Comparison of ENCODE assay signal across 1 cellular context in the genomic region with DNA sequence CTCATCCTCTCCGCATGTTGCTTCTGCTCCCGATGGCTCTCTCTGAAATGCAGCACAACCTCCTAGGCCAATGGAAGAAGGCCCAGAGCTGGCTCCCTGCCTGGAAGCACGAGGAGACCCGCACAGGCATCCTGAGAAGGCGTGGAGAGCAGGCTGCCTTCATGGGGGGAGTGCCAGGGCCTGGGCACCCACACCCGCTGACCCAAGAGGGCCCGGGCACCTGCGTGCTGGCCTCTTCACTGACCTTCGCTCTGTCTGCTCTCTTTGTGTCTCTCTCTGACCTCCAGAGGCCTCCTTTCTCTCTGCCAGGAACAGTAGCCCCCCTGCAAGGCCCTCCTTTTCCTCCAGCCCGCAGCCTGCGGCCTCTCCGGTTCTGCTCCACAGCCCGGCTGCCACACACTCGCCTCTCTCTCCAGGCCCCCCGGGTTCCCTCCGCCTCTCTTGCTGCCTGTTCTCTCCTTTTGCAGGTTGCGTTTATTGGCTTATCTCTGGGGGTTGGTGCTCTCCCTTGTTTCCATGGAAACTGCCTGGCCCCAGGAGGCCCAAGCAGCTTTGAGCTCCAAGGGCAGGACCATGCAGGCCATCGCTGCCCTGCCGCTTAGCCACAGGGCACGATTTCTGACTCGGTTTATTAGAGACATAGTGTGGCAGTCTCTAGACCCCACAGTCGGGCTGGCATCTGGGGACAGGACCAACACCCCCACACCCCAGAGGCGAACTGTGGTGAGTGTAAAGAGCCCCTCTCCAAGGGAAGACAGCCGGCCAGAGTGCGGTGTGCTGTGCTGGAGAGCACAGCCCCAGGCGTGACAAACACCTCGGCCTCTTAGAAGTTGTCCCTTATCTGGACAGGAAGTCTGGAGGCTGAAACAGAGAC.
TF ChIP-seq lines count a peak whose summit lies in the region.

No MANE protein-coding gene starts in this region.

TF ChIP-seq in SK-N-SH, 30 proteins besides CTCF, POLR2A, EP300 and RAD21 (continued from another document):
- TF ChIP-seq SMC3 (IDR thresholded peaks at IDR 0.05; ENCODE audit: low read depth, low read length): peak; percentile 9; the same call in 1 of the 2 replicates
- peak; percentile 75 for TF ChIP-seq GATA2 (CRISPR knock-in tag; IDR thresholded peaks at IDR 0.05)
TF ChIP-seq in SK-N-SH: peak in this region for 4.
